ENCODE assay signal across 19 cellular contexts in genomic region chr17:66469890-66470289, GRCh38.
DNase-seq lines count a peak whose midpoint lies in the region; ATAC-seq, FAIRE-seq and TF ChIP-seq lines count a peak whose summit lies in the region.
"Had no signal": no experiment of that assay in that cellular context is flagged by ENCODE, and none has a peak within 500 bp of the region (broad histone marks: within the 10 kb centered on the region; RNA-seq: fewer than 3 reads in every experiment).

No MANE protein-coding gene starts in this region.

- no peak for ATAC-seq in activated CD4-positive, CD25-positive, alpha-beta regulatory T cell treated with anti-CD3 and anti-CD28 coated beads, Interleukin-2, amount 50 U/mL, for 24 hours
- no peak for ATAC-seq in GM21786 (IDR thresholded peaks at IDR 0.05; ENCODE audit: unreplicated experiment)
- ATAC-seq: right cardiac atrium had no signal

- H3K79me1 ChIP-seq in H1 (ENCODE audit: low read depth, low read length): 0 out of 2 replicates have a peak, but pooled peaks cover 2% of the 10 kb centered on the region

- H3K9ac ChIP-seq in H1 (replicated peaks in 1 of 4; ENCODE audit: extremely low read depth in 1 of 4, low read depth in 3 of 4, low read length in 3 of 4) (no peak overlapping the region), skeletal muscle satellite cell (ENCODE audit: low read depth, low read length) (peak overlapping the region; percentile 29)
- H3K9ac ChIP-seq: neural progenitor cell had no signal

- 90% methylated on average over 3 of the region's 4 CpGs; no CpG with 5 or more reads in 1 of the 2 experiments for WGBS in H1 (ENCODE audit: extremely low coverage in 1 of 2, insufficient coverage in 1 of 2, insufficient read length in 1 of 2, insufficient replicate concordance in 2 of 2, low coverage in 1 of 2, low lambda C conversion rate in 2 of 2, missing lambda C conversion rate in 1 of 2), 2 experiments
- 58 to 72% methylated on average over 3 to 4 of the region's 4 CpGs for WGBS in esophagus squamous epithelium, 2 donors

- no peak for TF ChIP-seq RAD21 in H1 (IDR thresholded peaks at IDR 0.05 in 1 of 2, conservative IDR thresholded peaks at IDR 0.05 in 1 of 2; ENCODE audit: low read depth in 2 of 2, low read length in 2 of 2)

- H3K9me3 ChIP-seq in H1 (ENCODE audit: insufficient read depth in 2 of 2, low read depth in 1 of 2, low read length in 1 of 2) (no peaks in the 10 kb centered on the region), skeletal muscle satellite cell (replicated peaks; ENCODE audit: low read length) (no peaks in the 10 kb centered on the region), esophagus squamous epithelium (no peaks in the 10 kb centered on the region)
- H3K9me3 ChIP-seq: colonic mucosa had no signal

- H2BK12ac ChIP-seq in H1 (ENCODE audit: low read depth, low read length): no peak overlapping the region

- no peak overlapping the region; the same call in 1 of the 2 replicates for H2BK5ac ChIP-seq in H1 (ENCODE audit: low read depth, low read length)

- CTCF ChIA-PET in H1 (lab: Charles Lee; ENCODE audit: partially characterized antibody): interaction anchor here (0.7 to 1.2 kb wide), 2 partner anchors 14 to 255 kb away, joined by 3 read pairs; no protein-coding TSS in a partner anchor

- H2AFZ ChIP-seq in H1 (ENCODE audit: low read length): no peak overlapping the region
- H2AFZ ChIP-seq: neural progenitor cell had no signal

- no peak overlapping the region for H3K4ac ChIP-seq in H1 (replicated peaks; ENCODE audit: insufficient read length, low read depth, low read length)

- DNase-seq in ELR (ENCODE audit: low read depth) (peak; percentile 51), NAMALWA (ENCODE audit: low spot score) (peak; percentile 14), H1 (ENCODE audit: low read depth in 1 of 2, low spot score in 2 of 2) (no peak), esophagus squamous epithelium (lab: John Stamatoyannopoulos, UW) (no peak)
- DNase-seq: activated CD4-positive, alpha-beta T cell treated with anti-CD3 and anti-CD28 coated beads, Interleukin-2, amount 10 ng/mL, durations not matched to agents 7 days and 5 days; amygdala; CD4-positive, alpha-beta T cell; colonic mucosa; glutamatergic neuron; Karpas-422; NCI-H1436; NCI-H2227 treated with DMSO at 0.1 percent for 48 hours; right cardiac atrium; SIG-M5; stimulated activated CD4-positive, alpha-beta T cell treated with anti-CD3 and anti-CD28 coated beads, Interleukin-1b, Interleukin-23, amount 100 ng/mL, for 48 hours had no signal

- no peak overlapping the region for H4K91ac ChIP-seq in H1 (replicated peaks; ENCODE audit: insufficient read length, low read length)

- H2AK5ac ChIP-seq in H1 (ENCODE audit: low read depth, low read length): no peak overlapping the region

- no peaks in the 10 kb centered on the region for H3K79me2 ChIP-seq in H1 (ENCODE audit: control insufficient read depth in 1 of 2, insufficient read depth in 2 of 2, low read length in 2 of 2)

- peaks cover 4 to 28% (median 18%) of the 10 kb centered on the region in 4 experiments for H3K4me1 ChIP-seq in H1 (replicated peaks in 1 of 4; ENCODE audit: control insufficient read depth in 3 of 4, insufficient read depth in 4 of 4, low read length in 3 of 4)
- H3K4me1 ChIP-seq in skeletal muscle satellite cell (ENCODE audit: control insufficient read depth, insufficient read depth, low read length): peaks cover 46% of the 10 kb centered on the region
- H3K4me1 ChIP-seq in esophagus squamous epithelium: peaks cover 11 to 64% (median 30%) of the 10 kb centered on the region in 3 donors

- no peak overlapping the region for H3K23ac ChIP-seq in H1 (ENCODE audit: insufficient read length)

- POLR2A ChIA-PET in H1 (lab: Charles Lee; ENCODE audit: partially characterized antibody): no interaction called here

- TF ChIP-seq EP300 in H1 (IDR thresholded peaks at IDR 0.05; ENCODE audit: borderline replicate concordance in 1 of 2, low read depth in 2 of 2, low read length in 2 of 2): no peak

- H3K36me3 ChIP-seq in H1 (ENCODE audit: control insufficient read depth in 2 of 4, insufficient read depth in 4 of 4, low read length in 3 of 4): no peaks in the 10 kb centered on the region
- H3K36me3 ChIP-seq in skeletal muscle satellite cell (ENCODE audit: insufficient read depth, low read length): no peaks in the 10 kb centered on the region
- no peaks in the 10 kb centered on the region for H3K36me3 ChIP-seq in esophagus squamous epithelium
- H3K36me3 ChIP-seq: colonic mucosa, neural progenitor cell had no signal

- H2BK120ac ChIP-seq in H1 (replicated peaks; ENCODE audit: low read depth, low read length): peak overlapping the region; percentile 27

- intact Hi-C loops in esophagus squamous epithelium (cut with DNase I): no loop called here

- no peak overlapping the region for H4K5ac ChIP-seq in H1 (ENCODE audit: insufficient read length, low read depth, low read length)

- peaks cover 0 to 1% of the 10 kb centered on the region in 2 experiments for H4K20me1 ChIP-seq in H1 (replicated peaks in 1 of 2; ENCODE audit: control insufficient read depth in 1 of 2, insufficient read depth in 2 of 2, low read length in 2 of 2)

- no peak overlapping the region for H3K14ac ChIP-seq in H1 (ENCODE audit: insufficient read length)

- H3K23me2 ChIP-seq in H1 (ENCODE audit: low read depth, low read length): 0 out of 2 replicates have a peak, but pooled peaks cover 4% of the 10 kb centered on the region

- H3K56ac ChIP-seq in H1 (replicated peaks; ENCODE audit: insufficient read length, low read depth, low read length): no peak overlapping the region

- no peak overlapping the region for H3K4me3 ChIP-seq in H1 (ENCODE audit: extremely low read depth in 1 of 4, insufficient read depth in 2 of 4, low read depth in 3 of 4, low read length in 4 of 4)
- no peak overlapping the region for H3K4me3 ChIP-seq in skeletal muscle satellite cell (ENCODE audit: low read length)
- H3K4me3 ChIP-seq in esophagus squamous epithelium: no peak overlapping the region
- H3K4me3 ChIP-seq: colonic mucosa, neural progenitor cell had no signal

- no peak overlapping the region for H2BK15ac ChIP-seq in H1 (ENCODE audit: low read length)

- H3K4me2 ChIP-seq in H1 (ENCODE audit: insufficient read depth in 1 of 2, low read depth in 2 of 2, low read length in 2 of 2) (no peak overlapping the region), skeletal muscle satellite cell (ENCODE audit: low read length) (no peak overlapping the region)
- H3K4me2 ChIP-seq: neural progenitor cell had no signal

- H2BK20ac ChIP-seq in H1 (ENCODE audit: low read length): no peak overlapping the region

- H3K27ac ChIP-seq in H1 (ENCODE audit: low read depth, low read length) (no peak overlapping the region), esophagus squamous epithelium (no peak overlapping the region)
- H3K27ac ChIP-seq: colonic mucosa, neural progenitor cell had no signal

- H3K27me3 ChIP-seq in H1 (replicated peaks in 1 of 4; ENCODE audit: control insufficient read depth in 3 of 4, extremely low read depth in 1 of 4, insufficient read depth in 3 of 4, low read length in 3 of 4) (no peaks in the 10 kb centered on the region), skeletal muscle satellite cell (ENCODE audit: control insufficient read depth, insufficient read depth, low read length) (no peaks in the 10 kb centered on the region), esophagus squamous epithelium (no peaks in the 10 kb centered on the region)
- H3K27me3 ChIP-seq: colonic mucosa, neural progenitor cell had no signal

- H4K8ac ChIP-seq in H1 (ENCODE audit: extremely low read depth, insufficient read depth, low read length): no peak overlapping the region

- no peak overlapping the region for H3K18ac ChIP-seq in H1 (ENCODE audit: extremely low read depth, low read length)

- no peak for FAIRE-seq in H1 (lab: Jason Lieb, UNC)

- no peak for TF ChIP-seq CTCF in H1 (IDR thresholded peaks at IDR 0.05; ENCODE audit: control extremely low read depth in 1 of 3, insufficient read depth in 1 of 3, low read depth in 1 of 3, low read length in 3 of 3)
- no peak for TF ChIP-seq CTCF in esophagus squamous epithelium (IDR thresholded peaks at IDR 0.05)

- TF ChIP-seq POLR2A in H1 (IDR thresholded peaks at IDR 0.05; ENCODE audit: control extremely low read depth in 1 of 2, low read depth in 2 of 2, low read length in 2 of 2) (no peak), esophagus squamous epithelium (IDR thresholded peaks at IDR 0.05) (no peak)

TF ChIP-seq in H1, 55 proteins besides CTCF, POLR2A, EP300 and RAD21 (continues in another document):
- no peak for TF ChIP-seq CEBPB (IDR thresholded peaks at IDR 0.05; ENCODE audit: low read depth, low read length)
- TF ChIP-seq SRF (IDR thresholded peaks at IDR 0.05; ENCODE audit: low read depth, low read length): no peak
- TF ChIP-seq POLR2AphosphoS5 (IDR thresholded peaks at IDR 0.05; ENCODE audit: low read depth, low read length): no peak
- no peak for TF ChIP-seq BCL11A (IDR thresholded peaks at IDR 0.05; ENCODE audit: low read depth in 2 of 2, low read length in 2 of 2)

Comparison
In these comparisons a context has a peak if more than half of its experiments do, and no peak if none do; other contexts are left out.
1. DNase-seq: peak in ELR (single experiment) and NAMALWA (single experiment); none in H1 (0 of 2) and esophagus squamous epithelium (single experiment).